20 cellular contexts compared by ENCODE assay signal in the genomic region with DNA sequence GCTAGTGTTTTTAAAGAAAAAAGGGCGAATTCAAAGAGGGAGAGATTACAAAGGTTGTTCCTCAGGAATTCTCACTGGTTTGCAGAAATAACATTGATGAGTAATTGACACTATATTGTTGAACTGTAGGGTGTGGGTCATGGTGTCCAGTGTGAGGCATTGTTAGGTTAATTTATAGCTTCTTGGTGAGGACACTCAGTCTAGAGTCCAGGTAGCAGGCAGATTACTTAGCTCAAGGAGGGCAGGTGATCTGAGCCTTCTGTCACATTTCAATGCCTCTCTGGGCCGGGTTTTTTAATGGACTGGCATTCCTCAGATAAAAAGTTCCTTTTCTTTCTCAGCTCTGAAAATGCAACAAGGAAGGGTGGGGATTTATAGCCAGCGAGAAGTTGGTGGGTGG.
DNase-seq lines count a peak whose midpoint lies in the region; ATAC-seq and TF ChIP-seq lines count a peak whose summit lies in the region.
"Had no signal": no experiment of that assay in that cellular context is flagged by ENCODE, and none has a peak within 500 bp of the region (broad histone marks: within the 10 kb centered on the region; RNA-seq: fewer than 3 reads in every experiment).

No MANE protein-coding gene starts in this region.

- H3K9me3 ChIP-seq in RWPE2 (ENCODE audit: severe bottlenecking) (no peaks in the 10 kb centered on the region), upper lobe of right lung (no peaks in the 10 kb centered on the region)

- no peak for ATAC-seq in activated T-cell treated with anti-CD3 and anti-CD28 coated beads, Interleukin-2, amount 50 U/mL, for 72 hours (replicated peaks in 1 of 2)
- peak; percentile 76 for ATAC-seq in RWPE2 (ENCODE audit: low read depth)
- ATAC-seq in foreskin keratinocyte, result peak; percentile 21
- ATAC-seq in stimulated activated effector memory CD8-positive, alpha-beta T cell treated with anti-CD3 and anti-CD28 coated beads, Interleukin-12 subunit alpha, Interleukin-12 subunit beta, amount 100 ng/mL, for 72 hours, result no peak
- no peak for ATAC-seq in upper lobe of right lung
- ATAC-seq: GM23338, HCT116 had no signal

- H3K27me3 Mint-ChIP-seq in activated T-cell treated with anti-CD3 and anti-CD28 coated beads, Interleukin-2, amount 50 U/mL, for 72 hours (ENCODE audit: low read depth), result no peaks in the 10 kb centered on the region

- H3K4me3 ChIP-seq in RWPE2 (ENCODE audit: severe bottlenecking) (no peak overlapping the region), upper lobe of right lung (no peak overlapping the region)
- H3K4me3 ChIP-seq: GM23338 had no signal

- H3K4me1 ChIP-seq in RWPE2 (ENCODE audit: insufficient read depth, poor library complexity, severe bottlenecking), result peaks cover 24% of the 10 kb centered on the region
- H3K4me1 ChIP-seq in foreskin keratinocyte, result peaks cover 12% of the 10 kb centered on the region
- H3K4me1 ChIP-seq in upper lobe of right lung, result no peaks in the 10 kb centered on the region

- H3K36me3 ChIP-seq in RWPE2 (ENCODE audit: low read depth) (no peaks in the 10 kb centered on the region), upper lobe of right lung (no peaks in the 10 kb centered on the region)

- peaks cover 0 to 5% of the 10 kb centered on the region in 2 donors for H3K9me3 Mint-ChIP-seq in activated T-cell treated with anti-CD3 and anti-CD28 coated beads, Interleukin-2, amount 50 U/mL, for 72 hours
- H3K9me3 Mint-ChIP-seq in stimulated activated effector memory CD8-positive, alpha-beta T cell treated with anti-CD3 and anti-CD28 coated beads, Interleukin-12 subunit alpha, Interleukin-12 subunit beta, amount 100 ng/mL, for 72 hours, result no peaks in the 10 kb centered on the region
- H3K9me3 Mint-ChIP-seq: GM23338 had no signal

- intact Hi-C loops in upper lobe of right lung (cut with DNase I), result no loop called here

- no peak for DNase-seq in activated T-cell treated with anti-CD3 and anti-CD28 coated beads, Interleukin-2, amount 50 U/mL, for 72 hours
- DNase-seq in activated T-cell treated with anti-CD3 and anti-CD28 coated beads, Interleukin-2, amount 50 U/mL, for 48 hours, result no peak
- no peak for DNase-seq in RWPE2 (ENCODE audit: low spot score)
- no peak for DNase-seq in foreskin keratinocyte
- no peak for DNase-seq in stimulated activated effector memory CD8-positive, alpha-beta T cell treated with anti-CD3 and anti-CD28 coated beads, Interleukin-12 subunit alpha, Interleukin-12 subunit beta, amount 100 ng/mL, for 72 hours (ENCODE audit: low spot score in 2 of 2)
- no peak for DNase-seq in Ammon's horn (ENCODE audit: low spot score)
- no peak for DNase-seq in 8988T
- DNase-seq in upper lobe of right lung, result no peak
- DNase-seq: ACHN; AML-193; KBM-7; NCI-H1417 treated with DMSO at 0.1 percent for 48 hours; NCI-H1930; NCI-H2171; NCI-H446 treated with DMSO at 0.1 percent for 48 hours; NK-92 treated with Interleukin-12 subunit alpha and Interleukin-12 subunit beta, amount 100 ng/mL, for 24 hours; OCI-M1; SIG-M5 had no signal

- no peaks in the 10 kb centered on the region for H3K27me3 ChIP-seq in RWPE2 (ENCODE audit: insufficient read depth, poor library complexity, severe bottlenecking)
- peaks cover 20% of the 10 kb centered on the region for H3K27me3 ChIP-seq in foreskin keratinocyte
- H3K27me3 ChIP-seq in upper lobe of right lung, result peaks cover 7% of the 10 kb centered on the region

- no peak for TF ChIP-seq CTCF in RWPE2 (IDR thresholded peaks at IDR 0.05; ENCODE audit: poor library complexity, severe bottlenecking)
- TF ChIP-seq CTCF in foreskin keratinocyte (conservative IDR thresholded peaks at IDR 0.05), result no peak
- TF ChIP-seq CTCF in upper lobe of right lung (IDR thresholded peaks at IDR 0.05), result no peak

- no peak overlapping the region for H3K27ac ChIP-seq in RWPE2 (ENCODE audit: poor library complexity, severe bottlenecking)
- no peak overlapping the region for H3K27ac ChIP-seq in foreskin keratinocyte
- H3K27ac ChIP-seq in upper lobe of right lung, result no peak overlapping the region

- peaks cover 0 to 13% of the 10 kb centered on the region in 2 donors for H3K36me3 Mint-ChIP-seq in activated T-cell treated with anti-CD3 and anti-CD28 coated beads, Interleukin-2, amount 50 U/mL, for 72 hours (ENCODE audit: insufficient read depth in 2 of 2)
- H3K36me3 Mint-ChIP-seq in stimulated activated effector memory CD8-positive, alpha-beta T cell treated with anti-CD3 and anti-CD28 coated beads, Interleukin-12 subunit alpha, Interleukin-12 subunit beta, amount 100 ng/mL, for 72 hours, result no peaks in the 10 kb centered on the region

- peak overlapping the region; percentile 95 for H3K27ac Mint-ChIP-seq in activated T-cell treated with anti-CD3 and anti-CD28 coated beads, Interleukin-2, amount 50 U/mL, for 72 hours
- peak overlapping the region; percentile 79 for H3K27ac Mint-ChIP-seq in stimulated activated effector memory CD8-positive, alpha-beta T cell treated with anti-CD3 and anti-CD28 coated beads, Interleukin-12 subunit alpha, Interleukin-12 subunit beta, amount 100 ng/mL, for 72 hours
- H3K27ac Mint-ChIP-seq: GM23338 had no signal

- H3K4me1 Mint-ChIP-seq in activated T-cell treated with anti-CD3 and anti-CD28 coated beads, Interleukin-2, amount 50 U/mL, for 72 hours (ENCODE audit: low read depth), result peaks cover 70% of the 10 kb centered on the region
- H3K4me1 Mint-ChIP-seq in stimulated activated effector memory CD8-positive, alpha-beta T cell treated with anti-CD3 and anti-CD28 coated beads, Interleukin-12 subunit alpha, Interleukin-12 subunit beta, amount 100 ng/mL, for 72 hours, result peaks cover 50% of the 10 kb centered on the region

- peak overlapping the region; percentile 76 to 84 for H3K4me3 Mint-ChIP-seq in activated T-cell treated with anti-CD3 and anti-CD28 coated beads, Interleukin-2, amount 50 U/mL, for 72 hours
- H3K4me3 Mint-ChIP-seq in stimulated activated effector memory CD8-positive, alpha-beta T cell treated with anti-CD3 and anti-CD28 coated beads, Interleukin-12 subunit alpha, Interleukin-12 subunit beta, amount 100 ng/mL, for 72 hours, result peak overlapping the region; percentile 53
- H3K4me3 Mint-ChIP-seq: GM23338 had no signal

Comparison
In these comparisons a context has a peak if more than half of its experiments do, and no peak if none do; other contexts are left out.
1. ATAC-seq: peak in RWPE2 (single experiment) and foreskin keratinocyte (single experiment); none in activated T-cell treated with anti-CD3 and anti-CD28 coated beads, Interleukin-2, amount 50 U/mL, for 72 hours (0 of 2), stimulated activated effector memory CD8-positive, alpha-beta T cell treated with anti-CD3 and anti-CD28 coated beads, Interleukin-12 subunit alpha, Interleukin-12 subunit beta, amount 100 ng/mL, for 72 hours (single experiment) and upper lobe of right lung (single experiment).